ENCODE assay signal across 8 cellular contexts in the genomic region with DNA sequence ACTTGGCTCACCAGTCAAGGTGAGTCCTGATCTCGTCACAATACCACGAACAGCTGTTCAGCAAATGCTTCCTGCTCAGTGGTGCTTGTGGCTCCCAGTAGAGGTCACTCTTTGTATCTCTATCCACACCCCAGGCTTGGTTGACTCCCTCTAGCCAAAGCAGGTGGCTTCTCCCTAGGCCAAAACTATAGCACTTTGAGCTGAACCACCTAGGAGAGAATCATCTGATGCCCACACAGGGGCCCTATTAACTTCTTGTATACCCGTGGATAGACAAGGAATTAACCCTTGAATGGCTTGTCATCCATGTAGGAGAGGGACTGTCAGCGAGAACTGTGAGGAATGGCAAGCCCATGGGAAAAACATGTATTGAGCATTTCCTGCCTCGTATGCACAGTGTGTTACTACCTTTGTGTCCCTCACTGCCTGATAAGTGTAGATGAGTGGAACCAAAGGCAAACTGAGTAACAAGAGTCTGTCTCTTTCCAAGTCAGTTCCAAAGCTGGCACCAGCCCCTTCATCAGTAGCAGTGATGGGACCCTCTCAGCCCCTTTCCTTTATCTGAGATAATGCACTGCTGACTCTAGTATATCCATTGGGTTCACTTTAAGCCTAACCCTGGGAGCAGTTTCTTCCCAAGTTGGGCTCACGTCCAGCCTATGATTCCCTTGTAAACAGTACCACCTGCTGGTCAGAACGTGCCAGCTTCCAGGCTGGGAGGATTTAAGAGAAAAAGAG. TPM values are rescaled to one million over a fixed set of nuclear protein-coding genes. Genes with fewer than 3 reads are reported as not detected.
DNase-seq lines count a peak whose midpoint lies in the region; ATAC-seq and TF ChIP-seq lines count a peak whose summit lies in the region.

No MANE protein-coding gene starts in this region.

- H3K27me3 ChIP-seq in HAP-1 (ENCODE audit: low read depth) (no peaks in the 10 kb centered on the region), smooth muscle cell (ENCODE audit: low read depth) (no peaks in the 10 kb centered on the region)

- H3K4me3 ChIP-seq in HAP-1 (no peak overlapping the region), smooth muscle cell (no peak overlapping the region)

- ATAC-seq in GM18868 (IDR thresholded peaks at IDR 0.05; ENCODE audit: unreplicated experiment) = no peak

- H3K36me3 Mint-ChIP-seq in brain = peaks cover 9% of the 10 kb centered on the region

- H3K27ac Mint-ChIP-seq in brain = peak overlapping the region; percentile 7 to 75 (median 32)

- no peaks in the 10 kb centered on the region for H3F3A ChIP-seq in smooth muscle cell (ENCODE audit: low read depth)

- peak overlapping the region in 1 of 5 experiments; percentile 12 for H3K4me3 Mint-ChIP-seq in brain

- H2AFZ ChIP-seq in smooth muscle cell (ENCODE audit: low read depth) = no peak overlapping the region

- H3K27ac ChIP-seq in smooth muscle cell (ENCODE audit: low read depth) = no peak overlapping the region

- H3K9ac ChIP-seq in smooth muscle cell (ENCODE audit: low read depth) = no peak overlapping the region

- 45% methylated on average over 7 of the region's 7 CpGs for WGBS in smooth muscle cell (ENCODE audit: low lambda C conversion rate)

- H3K4me1 Mint-ChIP-seq in brain = peaks cover 64% of the 10 kb centered on the region

- peak; percentile 55 for DNase-seq in DMS114 treated with DMSO at 0.1 percent for 48 hours (lab: John Stamatoyannopoulos, UW; ENCODE audit: unreplicated experiment)
- peak; percentile 70 to 78 for DNase-seq in HAP-1 (ENCODE audit: low spot score in 2 of 2)
- peak; percentile 35 to 64 for DNase-seq in NCI-H1930 (lab: John Stamatoyannopoulos, UW)
- DNase-seq in T1000 (lab: John Stamatoyannopoulos, UW) = peak; percentile 67
- peak; percentile 64 for DNase-seq in iPS DF 4.7 (ENCODE audit: extremely low read depth, low spot score)
- DNase-seq in smooth muscle cell (lab: John Stamatoyannopoulos, UW; ENCODE audit: unreplicated experiment) = peak; percentile 17

- in situ Hi-C loops in HAP-1 (cut with MboI; ENCODE audit: low sequenced_read_pairs) = loop anchor here (25.0 kb wide), 1 partner anchor 207 kb away; no protein-coding TSS in a partner anchor

- no peaks in the 10 kb centered on the region for H3K4me1 ChIP-seq in HAP-1
- H3K4me1 ChIP-seq in smooth muscle cell (ENCODE audit: low read depth) = peaks cover 20% of the 10 kb centered on the region

- H4K20me1 ChIP-seq in smooth muscle cell (ENCODE audit: low read depth) = peaks cover 100% of the 10 kb centered on the region

- H3K36me3 ChIP-seq in HAP-1 (replicated peaks) = peaks cover 15% of the 10 kb centered on the region
- H3K36me3 ChIP-seq in smooth muscle cell (ENCODE audit: low read depth) = no peaks in the 10 kb centered on the region

- H3K79me2 ChIP-seq in smooth muscle cell (ENCODE audit: low read depth) = peaks cover 33% of the 10 kb centered on the region

- H3K9me3 Mint-ChIP-seq in brain = no peaks in the 10 kb centered on the region

- no peaks in the 10 kb centered on the region for H3K27me3 Mint-ChIP-seq in brain

- H3K9me3 ChIP-seq in HAP-1 = no peaks in the 10 kb centered on the region
- no peaks in the 10 kb centered on the region for H3K9me3 ChIP-seq in smooth muscle cell (replicated peaks; ENCODE audit: low read depth)

- TF ChIP-seq CTCF in brain (conservative IDR thresholded peaks at IDR 0.05) (peak; percentile 91), smooth muscle cell (IDR thresholded peaks at IDR 0.05; ENCODE audit: borderline replicate concordance, insufficient read depth, poor library complexity, severe bottlenecking) (peak; percentile 89)

- no peak overlapping the region for H3K4me2 ChIP-seq in smooth muscle cell

RNA-seq across cellular contexts. Expression of a gene that starts 42.5 kb away (rescaled TPM):
- polyA plus RNA-seq in brain (ENCODE audit: insufficient read depth, low read depth, low replicate concordance) (56.2 TPM), smooth muscle cell (38.2 and 38.6 TPM in 2 replicates)
- 68.8 and 69.8 TPM in 2 replicates for total RNA-seq in smooth muscle cell

Comparison
In these comparisons a context has a peak if more than half of its experiments do, and no peak if none do; other contexts are left out.
1. DNase-seq: peak in every context shown above with its lines; median percentile 74 in HAP-1; 67 in T1000; 64 in iPS DF 4.7; 55 in DMS114 treated with DMSO at 0.1 percent for 48 hours; 50 in NCI-H1930; 17 in smooth muscle cell.